8 cellular contexts compared by ENCODE assay signal in the genomic region with DNA sequence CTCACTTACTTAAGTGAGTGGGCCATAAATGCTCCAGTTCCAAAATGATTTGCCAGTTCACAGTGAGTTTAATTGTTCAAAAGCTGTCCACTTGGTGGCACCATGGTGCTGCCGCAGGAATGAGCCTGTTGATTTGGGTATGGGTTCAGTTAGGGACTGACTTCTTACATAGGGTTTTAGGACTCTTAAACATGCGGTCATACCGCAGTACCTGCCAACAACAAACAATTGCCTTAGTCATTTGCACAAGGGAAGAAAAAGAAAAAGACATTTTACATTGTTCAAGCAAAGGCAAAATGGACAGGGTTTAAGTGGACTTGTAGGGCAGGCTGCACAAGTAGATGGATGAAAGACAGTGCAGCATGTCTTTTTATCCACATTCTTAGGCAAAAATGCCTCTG.
A peak's percentile ranks its signal among the peaks of the same experiment; 100 is the strongest.
DNase-seq lines count a peak whose midpoint lies in the region; ATAC-seq, FAIRE-seq and TF ChIP-seq lines count a peak whose summit lies in the region.

No MANE protein-coding gene starts in this region.

- H3K79me2 ChIP-seq in KMS-11 (ENCODE audit: insufficient read depth, low read depth) (no peaks in the 10 kb centered on the region), astrocyte (ENCODE audit: insufficient read depth, low read length) (no peaks in the 10 kb centered on the region), smooth muscle cell (ENCODE audit: low read depth) (no peaks in the 10 kb centered on the region)

- no peak overlapping the region for H3K27ac Mint-ChIP-seq in astrocyte (ENCODE audit: unreplicated experiment)

- no peaks in the 10 kb centered on the region for H3K9me3 Mint-ChIP-seq in astrocyte (ENCODE audit: unreplicated experiment)

- no peak overlapping the region for H3K27ac ChIP-seq in KMS-11
- H3K27ac ChIP-seq in astrocyte (ENCODE audit: low read depth, low read length), result no peak overlapping the region
- H3K27ac ChIP-seq in smooth muscle cell (ENCODE audit: low read depth), result no peak overlapping the region

- H3K36me3 Mint-ChIP-seq in astrocyte (ENCODE audit: low read depth, unreplicated experiment), result peaks cover 2% of the 10 kb centered on the region

- no peaks in the 10 kb centered on the region for H3F3A ChIP-seq in smooth muscle cell (ENCODE audit: low read depth)

- no peaks in the 10 kb centered on the region for H4K20me1 ChIP-seq in KMS-11 (ENCODE audit: insufficient read depth)
- no peaks in the 10 kb centered on the region for H4K20me1 ChIP-seq in astrocyte (ENCODE audit: insufficient read depth, low read length)
- no peaks in the 10 kb centered on the region for H4K20me1 ChIP-seq in smooth muscle cell (ENCODE audit: low read depth)

- H3K9ac ChIP-seq in KMS-11, result no peak overlapping the region
- H3K9ac ChIP-seq in astrocyte (ENCODE audit: low read length), result no peak overlapping the region
- no peak overlapping the region for H3K9ac ChIP-seq in smooth muscle cell (ENCODE audit: low read depth)

- no peaks in the 10 kb centered on the region for H3K9me3 ChIP-seq in astrocyte (ENCODE audit: insufficient read depth, low read depth, low read length)
- no peaks in the 10 kb centered on the region for H3K9me3 ChIP-seq in smooth muscle cell (replicated peaks; ENCODE audit: low read depth)

- H3K4me3 ChIP-seq in KMS-11 (IDR thresholded peaks at IDR 0.05; ENCODE audit: insufficient read depth, low read depth, low read length) (no peak overlapping the region), astrocyte (ENCODE audit: insufficient read depth, low read depth, low read length) (no peak overlapping the region), smooth muscle cell (no peak overlapping the region)

- H3K4me2 ChIP-seq in KMS-11 (no peak overlapping the region), astrocyte (ENCODE audit: low read length) (no peak overlapping the region), smooth muscle cell (no peak overlapping the region)

- no peaks in the 10 kb centered on the region for H3K4me1 Mint-ChIP-seq in astrocyte (ENCODE audit: low read depth, unreplicated experiment)

- H3K4me1 ChIP-seq in KMS-11 (ENCODE audit: low read depth, poor library complexity, severe bottlenecking) (no peaks in the 10 kb centered on the region), astrocyte (ENCODE audit: insufficient read depth, low read length) (no peaks in the 10 kb centered on the region), smooth muscle cell (ENCODE audit: low read depth) (no peaks in the 10 kb centered on the region)

- no peak overlapping the region for H3K4me3 Mint-ChIP-seq in astrocyte (ENCODE audit: unreplicated experiment)

- H2AFZ ChIP-seq in KMS-11 (ENCODE audit: low read depth) (no peak overlapping the region), astrocyte (ENCODE audit: low read depth, low read length) (no peak overlapping the region), smooth muscle cell (ENCODE audit: low read depth) (no peak overlapping the region)

- ATAC-seq in GM21717 (IDR thresholded peaks at IDR 0.05; ENCODE audit: unreplicated experiment), result peak; percentile 78

- TF ChIP-seq CTCF in KMS-11 (conservative IDR thresholded peaks at IDR 0.05; ENCODE audit: low read depth, low read length), result peak; percentile 91
- TF ChIP-seq CTCF in astrocyte (IDR thresholded peaks at IDR 0.05; ENCODE audit: insufficient read depth, low read depth, low read length), result peak; percentile 73
- peak; percentile 59 for TF ChIP-seq CTCF in smooth muscle cell (IDR thresholded peaks at IDR 0.05; ENCODE audit: borderline replicate concordance, insufficient read depth, poor library complexity, severe bottlenecking)

- FAIRE-seq in RCC 7860 (lab: Jason Lieb, UNC) (peak; percentile 52), astrocyte (lab: Jason Lieb, UNC) (peak; percentile 70)

- H3K36me3 ChIP-seq in KMS-11 (ENCODE audit: insufficient read depth) (no peaks in the 10 kb centered on the region), astrocyte (ENCODE audit: insufficient read depth, low read length) (no peaks in the 10 kb centered on the region), smooth muscle cell (ENCODE audit: low read depth) (no peaks in the 10 kb centered on the region)

- H3K27me3 ChIP-seq in KMS-11 (ENCODE audit: insufficient read depth, low read depth), result no peaks in the 10 kb centered on the region
- H3K27me3 ChIP-seq in astrocyte (ENCODE audit: insufficient read depth, low read length), result no peaks in the 10 kb centered on the region
- no peaks in the 10 kb centered on the region for H3K27me3 ChIP-seq in smooth muscle cell (ENCODE audit: low read depth)

- 18% methylated on average over 3 of the region's 3 CpGs for WGBS in smooth muscle cell (ENCODE audit: low lambda C conversion rate)

- DNase-seq in GDM1 (lab: John Stamatoyannopoulos, UW), result peak; percentile 60
- no peak for DNase-seq in RCC 7860 (ENCODE audit: low spot score)
- DNase-seq in astrocyte (ENCODE audit: low read depth), result peak; percentile 59
- DNase-seq in hippocampal formation (lab: John Stamatoyannopoulos, UW), result peak; percentile 31 to 62
- no peak for DNase-seq in smooth muscle cell (lab: John Stamatoyannopoulos, UW; ENCODE audit: unreplicated experiment)
- no peak for DNase-seq in ureter (ENCODE audit: low spot score)

- H3K27me3 Mint-ChIP-seq in astrocyte (ENCODE audit: low read depth, unreplicated experiment), result no peaks in the 10 kb centered on the region

Comparison
In these comparisons a context has a peak if more than half of its experiments do, and no peak if none do; other contexts are left out.
1. DNase-seq: peak in GDM1 (single experiment), astrocyte (single experiment) and hippocampal formation (2 of 2); none in RCC 7860 (single experiment), smooth muscle cell (single experiment) and ureter (single experiment).
2. Peak in every context shown above with its lines, with median percentiles within 50 percentile points of each other: CTCF ChIP-seq.